In the genomic region with DNA sequence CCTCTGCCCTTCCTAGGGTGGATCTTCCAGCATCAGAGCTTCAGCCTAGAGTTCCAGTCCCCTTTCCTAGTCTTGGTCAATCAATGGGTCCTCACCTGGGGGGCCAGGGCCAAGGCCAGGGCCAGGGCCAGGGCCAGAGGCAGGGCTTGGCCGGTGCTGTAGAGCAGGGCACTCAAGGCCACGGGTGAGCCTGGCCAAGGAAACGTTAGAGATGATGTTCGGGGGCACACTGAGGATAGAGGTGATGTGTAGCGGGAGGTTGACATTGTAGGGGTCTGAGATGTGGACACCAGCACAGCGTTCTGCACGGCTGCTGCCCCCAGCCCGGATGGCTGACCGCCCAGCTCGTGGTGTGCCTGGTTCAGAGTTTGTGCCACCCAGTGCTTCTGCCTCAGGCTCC, we compare ENCODE assay signal across 34 cellular contexts. TPM values are rescaled to one million over a fixed set of nuclear protein-coding genes. Genes with fewer than 3 reads are reported as not detected.
"Had no signal": no experiment of that assay in that cellular context is flagged by ENCODE, and none has a peak within 500 bp of the region (broad histone marks: within the 10 kb centered on the region; RNA-seq: fewer than 3 reads in every experiment).

No MANE protein-coding gene starts in this region.

- H3K9me3 Mint-ChIP-seq: activated T-helper 17 cell treated with anti-CD3 and anti-CD28 coated beads, Interleukin-2, amount 50 U/mL, for 72 hours; immature natural killer cell had no signal

- DNase-seq: activated CD4-positive, alpha-beta T cell treated with anti-CD3 and anti-CD28 coated beads for 48 hours; activated CD4-positive, alpha-beta T cell treated with anti-CD3 and anti-CD28 coated beads, Interleukin-2, amount 50 U/mL, for 48 hours; activated CD8-positive, alpha-beta memory T cell treated with anti-CD3 and anti-CD28 coated beads, Interleukin-2, amount 50 U/mL, for 4 hours; activated gamma-delta T cell treated with Interleukin-2 at 50 U/mL for 16 hours; activated naive CD4-positive, alpha-beta T cell treated with anti-CD3 and anti-CD28 coated beads, Interleukin-2, amount 50 U/mL, for 16 hours; activated T-cell treated with anti-CD3 and anti-CD28 coated beads, Interleukin-2, amount 50 U/mL, for 1 hour; central memory CD4-positive, alpha-beta T cell; foreskin keratinocyte; heart left ventricle; hypothalamus; immature natural killer cell; left colon; mammary epithelial cell; midbrain; nucleus accumbens; psoas muscle; stimulated activated CD4-positive, alpha-beta T cell treated with anti-CD3 and anti-CD28 coated beads, Interleukin-1b, Interleukin-23, amount 100 ng/mL, for 48 hours; stimulated activated CD4-positive, alpha-beta T cell treated with anti-CD3 and anti-CD28 coated beads, Interleukin-4, amount 100 ng/mL, for 4 hours; stimulated activated CD8-positive, alpha-beta memory T cell treated with anti-CD3 and anti-CD28 coated beads, Interleukin-4, amount 100 ng/mL, for 48 hours; stimulated activated naive CD4-positive, alpha-beta T cell; T-helper 17 cell; T1000; testis; transverse colon; uterus; WERI-Rb-1 had no signal

- H3K4me1 ChIP-seq: breast epithelium, psoas muscle, testis, uterus had no signal

- ATAC-seq: activated CD4-positive, CD25-positive, alpha-beta regulatory T cell treated with anti-CD3 and anti-CD28 coated beads, Interleukin-2, amount 50 U/mL, for 24 hours; activated T-helper 17 cell treated with anti-CD3 and anti-CD28 coated beads, Interleukin-2, amount 50 U/mL, for 72 hours; foreskin keratinocyte; heart left ventricle; left colon; psoas muscle; T-helper 17 cell had no signal

- H3K9ac ChIP-seq: parathyroid adenoma had no signal

- H3K27me3 ChIP-seq: breast epithelium, foreskin keratinocyte, testis, transverse colon, uterus had no signal

- H2AFZ ChIP-seq: parathyroid adenoma had no signal

- H3K4me3 Mint-ChIP-seq: activated T-helper 17 cell treated with anti-CD3 and anti-CD28 coated beads, Interleukin-2, amount 50 U/mL, for 72 hours; immature natural killer cell; T-helper 17 cell had no signal

- H3K27ac Mint-ChIP-seq: nephron, T-helper 17 cell had no signal

- H3K9me3 ChIP-seq: breast epithelium, esophagus muscularis mucosa, heart left ventricle, psoas muscle, testis, transverse colon, uterus had no signal

- H3K4me1 Mint-ChIP-seq: nephron had no signal

- H3K4me2 ChIP-seq: smooth muscle cell had no signal

- H3K4me3 ChIP-seq: breast epithelium, esophagus muscularis mucosa, heart left ventricle, psoas muscle, smooth muscle cell, testis, transverse colon, uterus had no signal

- H3K36me3 ChIP-seq: breast epithelium, esophagus muscularis mucosa, transverse colon, uterus, WERI-Rb-1 had no signal

- H3K27me3 Mint-ChIP-seq: activated T-helper 17 cell treated with anti-CD3 and anti-CD28 coated beads, Interleukin-2, amount 50 U/mL, for 72 hours; T-helper 17 cell had no signal

- H3K27ac ChIP-seq: breast epithelium, esophagus muscularis mucosa, foreskin keratinocyte, heart left ventricle, parathyroid adenoma, psoas muscle, testis, transverse colon, uterus, WERI-Rb-1 had no signal

RNA-seq across cellular contexts. Expression of a gene that starts 18.5 kb away (rescaled TPM):
- total RNA-seq: foreskin keratinocyte had no signal
- polyA plus RNA-seq: foreskin keratinocyte had no signal

RNA-seq across cellular contexts. Expression of a gene that starts 38.1 kb away (rescaled TPM):
- total RNA-seq: esophagus muscularis mucosa, liver, psoas muscle, T-helper 17 cell had no signal
- polyA plus RNA-seq: immature natural killer cell had no signal
